Comparison of ENCODE assay signal across 11 cellular contexts in genomic region chr10:90579602-90580242, GRCh38.
DNase-seq lines count a peak whose midpoint lies in the region; ATAC-seq and TF ChIP-seq lines count a peak whose summit lies in the region.
"Had no signal": no experiment of that assay in that cellular context is flagged by ENCODE, and none has a peak within 500 bp of the region (broad histone marks: within the 10 kb centered on the region; RNA-seq: fewer than 3 reads in every experiment).

No MANE protein-coding gene starts in this region.

- H3K27ac Mint-ChIP-seq in endothelial cell (ENCODE audit: unreplicated experiment): no peak overlapping the region
- H3K27ac Mint-ChIP-seq in chondrocyte (ENCODE audit: unreplicated experiment): no peak overlapping the region
- H3K27ac Mint-ChIP-seq: immature natural killer cell had no signal

- H3K9me3 Mint-ChIP-seq in endothelial cell (ENCODE audit: unreplicated experiment): no peaks in the 10 kb centered on the region
- no peaks in the 10 kb centered on the region for H3K9me3 Mint-ChIP-seq in chondrocyte (ENCODE audit: low read depth)

- H3K9ac ChIP-seq in NT2/D1 (ENCODE audit: insufficient read length, low read depth) (no peak overlapping the region), parathyroid adenoma (no peak overlapping the region)

- H3K27me3 Mint-ChIP-seq in endothelial cell (ENCODE audit: unreplicated experiment) (no peaks in the 10 kb centered on the region), chondrocyte (ENCODE audit: low read depth) (peaks cover 17% of the 10 kb centered on the region)

- no peak for ATAC-seq in HG02610 (IDR thresholded peaks at IDR 0.05; ENCODE audit: unreplicated experiment)

- H3K4me1 Mint-ChIP-seq in endothelial cell (ENCODE audit: unreplicated experiment): no peaks in the 10 kb centered on the region
- no peaks in the 10 kb centered on the region for H3K4me1 Mint-ChIP-seq in chondrocyte (ENCODE audit: low read depth)
- H3K4me1 Mint-ChIP-seq: immature natural killer cell had no signal

- H3K27me3 ChIP-seq in NT2/D1 (ENCODE audit: insufficient read depth, insufficient read length) (no peaks in the 10 kb centered on the region), parathyroid adenoma (ENCODE audit: control insufficient read depth, insufficient read depth, low read length) (no peaks in the 10 kb centered on the region)

- TF ChIP-seq CTCF in GM12872 (IDR thresholded peaks at IDR 0.05; ENCODE audit: insufficient read depth, low read depth, low read length): 0 out of 3 replicates have a peak, but pooled peaks have one; percentile 2
- TF ChIP-seq CTCF in endothelial cell (IDR thresholded peaks at IDR 0.05; ENCODE audit: unreplicated experiment): peak; percentile 18
- TF ChIP-seq CTCF in parathyroid adenoma (IDR thresholded peaks at IDR 0.05): peak; percentile 33
- no peak for TF ChIP-seq CTCF in chondrocyte (IDR thresholded peaks at IDR 0.05)

- H3K36me3 ChIP-seq in NT2/D1 (ENCODE audit: insufficient read depth, insufficient read length, low read length) (no peaks in the 10 kb centered on the region), parathyroid adenoma (ENCODE audit: control insufficient read depth, insufficient read depth, low read length) (no peaks in the 10 kb centered on the region)

- H2AFZ ChIP-seq in parathyroid adenoma: peak overlapping the region; percentile 34

- H3K4me1 ChIP-seq in NT2/D1 (ENCODE audit: insufficient read depth, insufficient read length) (no peaks in the 10 kb centered on the region), parathyroid adenoma (peaks cover 29% of the 10 kb centered on the region)

- DNase-seq in NT2/D1 (ENCODE audit: low read depth, low spot score) (peak; percentile 1), endothelial cell (ENCODE audit: low spot score) (peak; percentile 9), chondrocyte (ENCODE audit: low spot score) (no peak), T-helper 9 cell (no peak)
- no peak for DNase-seq in activated CD4-positive, alpha-beta T cell treated with anti-CD3 and anti-CD28 coated beads, Interleukin-2, amount 50 U/mL, for 48 hours
- DNase-seq: immature natural killer cell, NCI-H2171, posterior cingulate gyrus had no signal

- H3K4me2 ChIP-seq in parathyroid adenoma (ENCODE audit: low read length): no peak overlapping the region

- H3K36me3 Mint-ChIP-seq in endothelial cell (ENCODE audit: low read depth, unreplicated experiment): no peaks in the 10 kb centered on the region
- no peaks in the 10 kb centered on the region for H3K36me3 Mint-ChIP-seq in chondrocyte (ENCODE audit: low read depth)
- H3K36me3 Mint-ChIP-seq: immature natural killer cell had no signal

- H3K4me3 ChIP-seq in NT2/D1 (ENCODE audit: insufficient read length, low read depth): no peak overlapping the region
- H3K4me3 ChIP-seq in parathyroid adenoma (ENCODE audit: low read depth, low read length): no peak overlapping the region

- no peaks in the 10 kb centered on the region for H3K79me2 ChIP-seq in parathyroid adenoma

- H3K9me3 ChIP-seq in NT2/D1 (ENCODE audit: insufficient read depth, low read length) (no peaks in the 10 kb centered on the region), parathyroid adenoma (ENCODE audit: control insufficient read depth, low read length) (no peaks in the 10 kb centered on the region)

- H3K4me3 Mint-ChIP-seq in endothelial cell (ENCODE audit: unreplicated experiment): no peak overlapping the region
- H3K4me3 Mint-ChIP-seq in chondrocyte (ENCODE audit: unreplicated experiment): no peak overlapping the region
- H3K4me3 Mint-ChIP-seq: immature natural killer cell had no signal

- H3K27ac ChIP-seq in parathyroid adenoma: peak overlapping the region; percentile 64

Comparison
In these comparisons a context has a peak if more than half of its experiments do, and no peak if none do; other contexts are left out.
1. DNase-seq: peak in NT2/D1 (single experiment) and endothelial cell (single experiment); none in chondrocyte (single experiment), activated CD4-positive, alpha-beta T cell treated with anti-CD3 and anti-CD28 coated beads, Interleukin-2, amount 50 U/mL, for 48 hours (0 of 2) and T-helper 9 cell (single experiment).